ENCODE assay signal across 1 cellular context in the genomic region with DNA sequence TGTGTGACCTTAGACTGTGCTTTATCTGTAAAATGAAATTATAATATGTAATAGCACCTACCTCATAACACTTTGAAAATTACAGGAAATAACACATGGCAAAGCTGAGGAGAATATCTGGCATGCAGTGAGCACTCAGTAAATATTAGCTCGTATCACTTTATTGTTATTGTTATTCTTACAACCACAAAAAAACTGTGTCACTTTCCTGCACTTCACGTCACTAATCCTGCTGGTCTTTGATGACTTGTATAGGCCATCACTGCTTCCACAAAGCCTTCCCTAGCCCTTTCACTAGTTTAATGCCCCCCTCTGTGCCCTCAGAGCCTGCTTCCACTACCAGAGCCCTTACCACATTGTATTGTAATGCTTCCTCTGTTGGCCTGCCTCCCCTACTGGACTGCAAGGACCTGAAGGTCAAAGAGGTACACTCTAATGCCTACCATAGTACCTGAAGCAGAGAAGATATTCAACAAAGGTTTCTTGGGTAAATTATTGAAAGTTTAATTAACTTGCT.
TF ChIP-seq lines count a peak whose summit lies in the region.

No MANE protein-coding gene starts in this region.

TF ChIP-seq in GM23338, 12 proteins besides CTCF, POLR2A, EP300 and RAD21 (continued from another document):
- TF ChIP-seq, protein P1, sequence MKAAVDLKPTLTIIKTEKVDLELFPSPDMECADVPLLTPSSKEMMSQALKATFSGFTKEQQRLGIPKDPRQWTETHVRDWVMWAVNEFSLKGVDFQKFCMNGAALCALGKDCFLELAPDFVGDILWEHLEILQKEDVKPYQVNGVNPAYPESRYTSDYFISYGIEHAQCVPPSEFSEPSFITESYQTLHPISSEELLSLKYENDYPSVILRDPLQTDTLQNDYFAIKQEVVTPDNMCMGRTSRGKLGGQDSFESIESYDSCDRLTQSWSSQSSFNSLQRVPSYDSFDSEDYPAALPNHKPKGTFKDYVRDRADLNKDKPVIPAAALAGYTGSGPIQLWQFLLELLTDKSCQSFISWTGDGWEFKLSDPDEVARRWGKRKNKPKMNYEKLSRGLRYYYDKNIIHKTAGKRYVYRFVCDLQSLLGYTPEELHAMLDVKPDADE (IDR thresholded peaks at IDR 0.05), result no peak
- TF ChIP-seq ZNF331 (CRISPR knock-in tag; IDR thresholded peaks at IDR 0.05; ENCODE audit: low read depth), result no peak
- no peak for TF ChIP-seq EZH2 (IDR thresholded peaks at IDR 0.05; ENCODE audit: low read depth, unreplicated experiment)
- no peak for TF ChIP-seq ZNF114 (CRISPR knock-in tag; IDR thresholded peaks at IDR 0.05)
- TF ChIP-seq NANOG (IDR thresholded peaks at IDR 0.05; ENCODE audit: borderline replicate concordance), result no peak
- TF ChIP-seq, protein P2, sequence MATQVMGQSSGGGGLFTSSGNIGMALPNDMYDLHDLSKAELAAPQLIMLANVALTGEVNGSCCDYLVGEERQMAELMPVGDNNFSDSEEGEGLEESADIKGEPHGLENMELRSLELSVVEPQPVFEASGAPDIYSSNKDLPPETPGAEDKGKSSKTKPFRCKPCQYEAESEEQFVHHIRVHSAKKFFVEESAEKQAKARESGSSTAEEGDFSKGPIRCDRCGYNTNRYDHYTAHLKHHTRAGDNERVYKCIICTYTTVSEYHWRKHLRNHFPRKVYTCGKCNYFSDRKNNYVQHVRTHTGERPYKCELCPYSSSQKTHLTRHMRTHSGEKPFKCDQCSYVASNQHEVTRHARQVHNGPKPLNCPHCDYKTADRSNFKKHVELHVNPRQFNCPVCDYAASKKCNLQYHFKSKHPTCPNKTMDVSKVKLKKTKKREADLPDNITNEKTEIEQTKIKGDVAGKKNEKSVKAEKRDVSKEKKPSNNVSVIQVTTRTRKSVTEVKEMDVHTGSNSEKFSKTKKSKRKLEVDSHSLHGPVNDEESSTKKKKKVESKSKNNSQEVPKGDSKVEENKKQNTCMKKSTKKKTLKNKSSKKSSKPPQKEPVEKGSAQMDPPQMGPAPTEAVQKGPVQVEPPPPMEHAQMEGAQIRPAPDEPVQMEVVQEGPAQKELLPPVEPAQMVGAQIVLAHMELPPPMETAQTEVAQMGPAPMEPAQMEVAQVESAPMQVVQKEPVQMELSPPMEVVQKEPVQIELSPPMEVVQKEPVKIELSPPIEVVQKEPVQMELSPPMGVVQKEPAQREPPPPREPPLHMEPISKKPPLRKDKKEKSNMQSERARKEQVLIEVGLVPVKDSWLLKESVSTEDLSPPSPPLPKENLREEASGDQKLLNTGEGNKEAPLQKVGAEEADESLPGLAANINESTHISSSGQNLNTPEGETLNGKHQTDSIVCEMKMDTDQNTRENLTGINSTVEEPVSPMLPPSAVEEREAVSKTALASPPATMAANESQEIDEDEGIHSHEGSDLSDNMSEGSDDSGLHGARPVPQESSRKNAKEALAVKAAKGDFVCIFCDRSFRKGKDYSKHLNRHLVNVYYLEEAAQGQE (IDR thresholded peaks at IDR 0.05; ENCODE audit: unreplicated experiment), result no peak
